ENCODE assay signal across 16 cellular contexts in the genomic region with DNA sequence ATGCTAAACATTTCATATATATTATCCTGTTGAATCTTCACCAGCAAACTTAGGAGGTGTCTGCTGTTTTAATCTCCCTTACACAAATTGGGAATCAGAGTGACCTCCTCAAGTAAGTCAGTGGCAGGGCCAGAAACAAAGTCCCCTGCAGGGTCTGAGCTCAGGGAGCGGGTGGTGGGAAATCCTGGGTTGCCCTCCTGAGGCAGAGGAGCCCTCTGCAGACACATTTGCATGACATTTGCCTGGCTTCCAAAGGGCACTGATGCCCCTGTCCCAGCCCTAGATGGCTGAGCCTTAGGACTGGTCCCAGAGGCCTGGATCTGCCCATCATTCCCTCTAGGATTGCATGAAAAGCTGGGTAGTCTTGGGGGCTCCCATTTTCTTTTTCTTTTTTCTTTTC. TPM values are rescaled to one million over a fixed set of nuclear protein-coding genes. Genes with fewer than 3 reads are reported as not detected.
DNase-seq lines count a peak whose midpoint lies in the region; ATAC-seq and TF ChIP-seq lines count a peak whose summit lies in the region.
"Had no signal": no experiment of that assay in that cellular context is flagged by ENCODE, and none has a peak within 500 bp of the region (broad histone marks: within the 10 kb centered on the region; RNA-seq: fewer than 3 reads in every experiment).

No MANE protein-coding gene starts in this region.

- no peak overlapping the region for H2AFZ ChIP-seq in osteoblast (ENCODE audit: low read length)
- H2AFZ ChIP-seq: GM23338 had no signal

- H3K36me3 ChIP-seq in heart right ventricle (no peaks in the 10 kb centered on the region), BLaER1 (no peaks in the 10 kb centered on the region), H7 (replicated peaks; ENCODE audit: control insufficient read depth, insufficient read depth, low read length) (no peaks in the 10 kb centered on the region), osteoblast (ENCODE audit: insufficient read depth, low read length) (no peaks in the 10 kb centered on the region), brain microvascular endothelial cell (replicated peaks) (no peaks in the 10 kb centered on the region)
- H3K36me3 ChIP-seq: BE2C had no signal

- H3K79me2 ChIP-seq in osteoblast (ENCODE audit: insufficient read depth, low read length) = no peaks in the 10 kb centered on the region

- peak overlapping the region in 7 of 10 donors; percentile 80 to 93 (median 88) for H3K27ac ChIP-seq in heart right ventricle
- no peak overlapping the region for H3K27ac ChIP-seq in BLaER1
- H3K27ac ChIP-seq in osteoblast (ENCODE audit: low read depth, low read length) = no peak overlapping the region
- H3K27ac ChIP-seq in brain microvascular endothelial cell = no peak overlapping the region
- H3K27ac ChIP-seq: C4-2B had no signal

- in situ Hi-C loops in brain microvascular endothelial cell (cut with HindIII; ENCODE audit: low pct_ligation_motif_present, low sequenced_read_pairs) = no loop called here

- DNase-seq in heart right ventricle (no peak), Right ventricle myocardium inferior (ENCODE audit: missing footprints) (no peak), H7 (peak; percentile 71), osteoblast (ENCODE audit: insufficient read length, low spot score, missing footprints) (peak; percentile 17), brain microvascular endothelial cell (no peak), NCI-H1694 treated with DMSO at 0.1 percent for 48 hours (lab: John Stamatoyannopoulos, UW) (no peak)
- DNase-seq: ACHN; BE2C; Caco-2; CD4-positive, alpha-beta T cell; HFFc6; IMR-90 had no signal

- H3K4me2 ChIP-seq in BLaER1 (peak overlapping the region; percentile 28; the same call in 1 of the 2 replicates), osteoblast (ENCODE audit: insufficient read depth, low read length) (no peak overlapping the region)
- H3K4me2 ChIP-seq: GM23338 had no signal

- H4K20me1 ChIP-seq in BLaER1 (no peaks in the 10 kb centered on the region), osteoblast (ENCODE audit: insufficient read depth, low read length) (no peaks in the 10 kb centered on the region)

- no peak for TF ChIP-seq CTCF in heart right ventricle (IDR thresholded peaks at IDR 0.05)
- TF ChIP-seq CTCF in osteoblast (IDR thresholded peaks at IDR 0.05; ENCODE audit: extremely low read depth, low read depth, low read length) = no peak
- TF ChIP-seq CTCF in brain microvascular endothelial cell (IDR thresholded peaks at IDR 0.05; ENCODE audit: low read depth, low read length, missing control alignments) = no peak

- peaks cover 3 to 50% (median 31%) of the 10 kb centered on the region in 9 donors for H3K4me1 ChIP-seq in heart right ventricle
- peaks cover 36% of the 10 kb centered on the region for H3K4me1 ChIP-seq in BLaER1
- peaks cover 3% of the 10 kb centered on the region for H3K4me1 ChIP-seq in osteoblast (ENCODE audit: insufficient read depth, low read length)
- H3K4me1 ChIP-seq: BE2C had no signal

- H3K27me3 ChIP-seq in heart right ventricle (no peaks in the 10 kb centered on the region), BLaER1 (no peaks in the 10 kb centered on the region), H7 (ENCODE audit: control insufficient read depth, insufficient read depth, low read length) (no peaks in the 10 kb centered on the region), osteoblast (ENCODE audit: insufficient read depth, low read length) (peaks cover 11% of the 10 kb centered on the region), brain microvascular endothelial cell (replicated peaks) (no peaks in the 10 kb centered on the region)
- H3K27me3 ChIP-seq: BE2C had no signal

- no peak overlapping the region for H3K4me3 ChIP-seq in heart right ventricle
- H3K4me3 ChIP-seq in BLaER1 = no peak overlapping the region
- H3K4me3 ChIP-seq in H7 (ENCODE audit: insufficient read depth, low read depth, low read length) = no peak overlapping the region
- no peak overlapping the region for H3K4me3 ChIP-seq in osteoblast (ENCODE audit: insufficient read depth, low read length)
- H3K4me3 ChIP-seq in brain microvascular endothelial cell (ENCODE audit: low read depth, low read length) = no peak overlapping the region
- H3K4me3 ChIP-seq: GM23338 had no signal

- no peak overlapping the region for H3K9ac ChIP-seq in BLaER1

- no peaks in the 10 kb centered on the region for H3K9me3 ChIP-seq in heart right ventricle
- no peaks in the 10 kb centered on the region for H3K9me3 ChIP-seq in BLaER1
- no peaks in the 10 kb centered on the region for H3K9me3 ChIP-seq in osteoblast (ENCODE audit: low read depth, low read length)
- H3K9me3 ChIP-seq: BE2C, Caco-2 had no signal

- intact Hi-C loops in heart right ventricle (cut with DNase I) (no loop called here), Right ventricle myocardium inferior (cut with DNase I) (no loop called here)

- ATAC-seq in heart right ventricle (no peak), Right ventricle myocardium inferior (no peak)
- ATAC-seq: GM23338, HCT116 had no signal

- WGBS in heart right ventricle, 2 donors = 94 to 97% methylated on average over 1 of the region's 1 CpG

RNA-seq across cellular contexts. Expression of a gene that starts 2.1 kb away (rescaled TPM):
- total RNA-seq in heart right ventricle = 10 to 100 TPM; 15.2 to 31.7 (median 19.3) TPM
- 10 to 100 TPM in 1 of 2 donors, 1 to 10 TPM in 1; 7.9 to 14.0 TPM for polyA plus RNA-seq in heart right ventricle
- total RNA-seq in Right ventricle myocardium inferior = 16.6 TPM
- total RNA-seq in H7 (2014; rRNA removed; shearing (Covaris generic)) = 10.6 and 11.9 TPM in 2 replicates
- total RNA-seq in osteoblast = under 0.01 and 0.36 TPM in 2 replicates

RNA-seq across cellular contexts. Expression of a gene that starts 13.3 kb away (rescaled TPM):
- total RNA-seq in heart right ventricle (10 to 100 TPM; 21.5 to 73.9 (median 45.3) TPM), Right ventricle myocardium inferior (48.2 TPM), osteoblast (140 and 157 TPM in 2 replicates)
- 100 to 1,000 TPM; 122 to 134 TPM for polyA plus RNA-seq in heart right ventricle
- total RNA-seq in H7 (2014; rRNA removed; shearing (Covaris generic)) = 14.6 and 22.4 TPM in 2 replicates

RNA-seq across cellular contexts. Expression of a gene that starts 19.7 kb away (rescaled TPM):
- total RNA-seq in heart right ventricle (not detected), Right ventricle myocardium inferior (not detected), osteoblast (0.29 and 0.36 TPM in 2 replicates)
- polyA plus RNA-seq in heart right ventricle = under 1 TPM in 1 of 2 donors, not detected in 1; 0.01 TPM
- 13.6 and 19.3 TPM in 2 replicates for total RNA-seq in H7 (2014; rRNA removed; shearing (Covaris generic))
- total RNA-seq: Caco-2; CD4-positive, alpha-beta T cell had no signal

RNA-seq across cellular contexts. Expression of a gene that starts 39.3 kb away (rescaled TPM):
- total RNA-seq in heart right ventricle (10 to 100 TPM; 20.4 to 24.9 (median 22.0) TPM), Right ventricle myocardium inferior (20.1 TPM), osteoblast (48.0 and 51.8 TPM in 2 replicates)
- polyA plus RNA-seq in heart right ventricle = 10 to 100 TPM; 12.2 to 18.7 TPM
- total RNA-seq in H7 (2014; rRNA removed; shearing (Covaris generic)) = 23.1 and 24.2 TPM in 2 replicates

RNA-seq across cellular contexts. Expression of a gene that starts 39.5 kb away (rescaled TPM):
- total RNA-seq in heart right ventricle = 100 to 1,000 TPM; 146 to 290 (median 204) TPM
- polyA plus RNA-seq in heart right ventricle = 100 to 1,000 TPM in 1 of 2 donors, 10 to 100 TPM in 1; 64.2 to 398 TPM
- total RNA-seq in Right ventricle myocardium inferior = 250 TPM
- total RNA-seq in H7 (2014; rRNA removed; shearing (Covaris generic)) = 10.7 and 21.0 TPM in 2 replicates
- total RNA-seq in osteoblast = 30.6 and 31.5 TPM in 2 replicates

Comparison
In these comparisons a context has a peak if more than half of its experiments do, and no peak if none do; other contexts are left out.
1. DNase-seq: peak in H7 (single experiment) and osteoblast (single experiment); none in heart right ventricle (0 of 2), Right ventricle myocardium inferior (single experiment), brain microvascular endothelial cell (single experiment) and NCI-H1694 treated with DMSO at 0.1 percent for 48 hours (single experiment).
2. H3K27ac ChIP-seq: peak in heart right ventricle (7 of 10); none in BLaER1 (single experiment), osteoblast (single experiment) and brain microvascular endothelial cell (single experiment).
3. RNA of a gene that starts 19.7 kb away (total RNA-seq): 13.6 to 19.3 TPM in H7; 0.29 to 0.36 TPM in osteoblast, not detected in heart right ventricle and not detected in Right ventricle myocardium inferior (single experiment); every median in the first group is over 10 times any median in the second.